ENCODE assay signal across 28 cellular contexts in genomic region chr11:855796-856195, GRCh38. TPM values are rescaled to one million over a fixed set of nuclear protein-coding genes. Genes with fewer than 3 reads are reported as not detected.
"Had no signal": no experiment of that assay in that cellular context is flagged by ENCODE, and none has a peak within 500 bp of the region (broad histone marks: within the 10 kb centered on the region; RNA-seq: fewer than 3 reads in every experiment).

No MANE protein-coding gene starts in this region.

- ATAC-seq: activated CD4-positive, alpha-beta T cell treated with anti-CD3 and anti-CD28 coated beads for 36 hours; activated CD4-positive, CD25-positive, alpha-beta regulatory T cell treated with anti-CD3 and anti-CD28 coated beads, Interleukin-2, amount 50 U/mL, for 24 hours; activated T-cell treated with anti-CD3 and anti-CD28 coated beads, Interleukin-2, amount 50 U/mL, for 4 hours; WTC11 had no signal

- H3K4me2 ChIP-seq: KMS-11 had no signal

- H3K9ac ChIP-seq: KMS-11 had no signal

- H3K36me3 ChIP-seq: ascending aorta, breast epithelium had no signal

- H3K27me3 Mint-ChIP-seq: activated CD4-positive, alpha-beta T cell treated with anti-CD3 and anti-CD28 coated beads for 36 hours; activated CD4-positive, alpha-beta T cell treated with anti-CD3 and anti-CD28 coated beads, Interleukin-2, amount 10 ng/mL, durations not matched to agents 7 days and 5 days; activated naive CD8-positive, alpha-beta T cell treated with anti-CD3 and anti-CD28 coated beads for 36 hours had no signal

- H3K4me3 Mint-ChIP-seq: activated CD4-positive, alpha-beta T cell treated with anti-CD3 and anti-CD28 coated beads for 36 hours; activated CD4-positive, alpha-beta T cell treated with anti-CD3 and anti-CD28 coated beads, Interleukin-2, amount 10 ng/mL, durations not matched to agents 7 days and 5 days; activated naive CD4-positive, alpha-beta T cell treated with anti-CD3 and anti-CD28 coated beads for 36 hours; activated naive CD8-positive, alpha-beta T cell treated with anti-CD3 and anti-CD28 coated beads for 36 hours; activated T-cell treated with anti-CD3 and anti-CD28 coated beads, Interleukin-2, amount 50 U/mL, for 4 hours; activated T-helper 1 cell treated with anti-CD3 and anti-CD28 coated beads, Interleukin-12 subunit alpha, Interleukin-12 subunit beta, Interleukin-2, Interleukin-4 antibody, amounts not matched to agents 30 ng/mL and 10 ng/mL and 1 ng/mL, durations not matched to agents 14 hours and 24 hours and 36 hours; T-helper 1 cell treated with Interleukin-12 subunit alpha and Interleukin-12 subunit beta and Interleukin-4 antibody, amounts not matched to agents 30 μg/mL and 1 μg/mL, for 36 hours; T-helper 2 cell treated with Interferon-gamma antibody and Interleukin-4, amounts not matched to agents 5 μg/mL and 100 μg/mL, for 36 hours; WTC11 had no signal

- H3K9me3 Mint-ChIP-seq: activated CD4-positive, alpha-beta T cell treated with anti-CD3 and anti-CD28 coated beads, Interleukin-2, amount 10 ng/mL, durations not matched to agents 7 days and 5 days; activated naive CD4-positive, alpha-beta T cell treated with anti-CD3 and anti-CD28 coated beads for 36 hours; activated naive CD8-positive, alpha-beta T cell treated with anti-CD3 and anti-CD28 coated beads for 36 hours; activated T-cell treated with anti-CD3 and anti-CD28 coated beads, Interleukin-2, amount 50 U/mL, for 4 hours; activated T-helper 1 cell treated with anti-CD3 and anti-CD28 coated beads, Interleukin-12 subunit alpha, Interleukin-12 subunit beta, Interleukin-2, Interleukin-4 antibody, amounts not matched to agents 30 ng/mL and 10 ng/mL and 1 ng/mL, durations not matched to agents 14 hours and 24 hours and 36 hours; T-helper 1 cell treated with Interleukin-12 subunit alpha and Interleukin-12 subunit beta and Interleukin-4 antibody, amounts not matched to agents 30 μg/mL and 1 μg/mL, for 36 hours; T-helper 2 cell treated with Interferon-gamma antibody and Interleukin-4, amounts not matched to agents 5 μg/mL and 100 μg/mL, for 36 hours; WTC11 had no signal

- H3K27ac ChIP-seq: ascending aorta, KMS-11 had no signal

- H3K36me3 Mint-ChIP-seq: activated naive CD8-positive, alpha-beta T cell treated with anti-CD3 and anti-CD28 coated beads for 36 hours; WTC11 had no signal

- H3K4me1 Mint-ChIP-seq: activated CD4-positive, alpha-beta T cell treated with anti-CD3 and anti-CD28 coated beads for 36 hours; activated CD4-positive, alpha-beta T cell treated with anti-CD3 and anti-CD28 coated beads, Interleukin-2, amount 10 ng/mL, durations not matched to agents 7 days and 5 days had no signal

- H3K4me3 ChIP-seq: ascending aorta, breast epithelium had no signal

- DNase-seq: activated CD4-positive, alpha-beta T cell treated with anti-CD3 and anti-CD28 coated beads for 36 hours; activated CD4-positive, alpha-beta T cell treated with anti-CD3 and anti-CD28 coated beads, Interleukin-2, amount 10 ng/mL, durations not matched to agents 7 days and 5 days; activated CD4-positive, alpha-beta T cell treated with anti-CD3 and anti-CD28 coated beads, Interleukin-2, amount 50 U/mL, for 48 hours; activated CD8-positive, alpha-beta memory T cell treated with anti-CD3 and anti-CD28 coated beads, Interleukin-2, amount 50 U/mL, for 4 hours; activated gamma-delta T cell treated with Interleukin-2 at 50 U/mL for 16 hours; activated naive CD4-positive, alpha-beta T cell treated with anti-CD3 and anti-CD28 coated beads for 36 hours; activated naive CD8-positive, alpha-beta T cell treated with anti-CD3 and anti-CD28 coated beads for 36 hours; activated T-cell treated with anti-CD3 and anti-CD28 coated beads for 4 hours; activated T-cell treated with anti-CD3 and anti-CD28 coated beads, Interleukin-2, amount 50 U/mL, for 4 hours; amygdala; MM.1S; MV-4-11; NCI-H1092; NCI-H1436 treated with DMSO at 0.1 percent for 48 hours; NCI-H1694 treated with DMSO at 0.1 percent for 48 hours; NCI-H2029; NCI-H345; NCI-H524 treated with DMSO at 0.1 percent for 48 hours; SIG-M5 had no signal

- H3K27me3 ChIP-seq: ascending aorta, breast epithelium had no signal

- H3K27ac Mint-ChIP-seq: activated CD4-positive, alpha-beta T cell treated with anti-CD3 and anti-CD28 coated beads for 36 hours; activated CD4-positive, alpha-beta T cell treated with anti-CD3 and anti-CD28 coated beads, Interleukin-2, amount 10 ng/mL, durations not matched to agents 7 days and 5 days; activated naive CD4-positive, alpha-beta T cell treated with anti-CD3 and anti-CD28 coated beads for 36 hours; activated naive CD8-positive, alpha-beta T cell treated with anti-CD3 and anti-CD28 coated beads for 36 hours; activated T-helper 1 cell treated with anti-CD3 and anti-CD28 coated beads, Interleukin-12 subunit alpha, Interleukin-12 subunit beta, Interleukin-2, Interleukin-4 antibody, amounts not matched to agents 30 ng/mL and 10 ng/mL and 1 ng/mL, durations not matched to agents 14 hours and 24 hours and 36 hours; T-helper 1 cell treated with Interleukin-12 subunit alpha and Interleukin-12 subunit beta and Interleukin-4 antibody, amounts not matched to agents 30 μg/mL and 1 μg/mL, for 36 hours; T-helper 2 cell treated with Interferon-gamma antibody and Interleukin-4, amounts not matched to agents 5 μg/mL and 100 μg/mL, for 36 hours; WTC11 had no signal

- H3K9me3 ChIP-seq: ascending aorta, breast epithelium had no signal

RNA-seq across cellular contexts. Expression of gene CRACR2B, which starts 28.1 kb away (rescaled TPM):
- total RNA-seq: SK-MEL-5 had no signal
